In the genomic region with DNA sequence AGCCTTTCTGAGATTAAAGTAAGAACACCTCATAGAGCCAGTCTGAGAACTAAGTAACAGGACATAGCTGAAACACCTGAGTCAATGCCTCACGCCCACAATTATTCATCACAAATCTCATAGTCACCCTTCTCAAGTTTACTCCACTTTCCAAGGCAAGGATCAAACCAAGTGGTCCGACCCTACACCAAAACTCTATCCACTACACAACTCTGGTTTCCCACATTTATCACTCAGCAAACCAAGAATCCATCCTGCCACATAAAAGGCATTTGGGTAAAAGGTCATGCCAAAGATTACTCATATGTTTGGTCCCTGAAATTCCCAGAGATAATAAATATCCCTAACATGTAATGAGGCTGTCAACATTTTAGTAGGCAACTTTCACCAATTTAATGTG, we compare ENCODE assay signal across 30 cellular contexts.
DNase-seq lines count a peak whose midpoint lies in the region; ATAC-seq, FAIRE-seq and TF ChIP-seq lines count a peak whose summit lies in the region.
"Had no signal": no experiment of that assay in that cellular context is flagged by ENCODE, and none has a peak within 500 bp of the region (broad histone marks: within the 10 kb centered on the region; RNA-seq: fewer than 3 reads in every experiment).

No MANE protein-coding gene starts in this region.

- H4K20me1 ChIP-seq in astrocyte (ENCODE audit: insufficient read depth, low read length) = no peaks in the 10 kb centered on the region

- no peaks in the 10 kb centered on the region for H3K79me2 ChIP-seq in astrocyte (ENCODE audit: insufficient read depth, low read length)

- H3K27ac Mint-ChIP-seq in Caco-2 (ENCODE audit: unreplicated experiment) (peak overlapping the region; percentile 12), astrocyte (ENCODE audit: unreplicated experiment) (no peak overlapping the region)
- H3K27ac Mint-ChIP-seq: activated naive CD4-positive, alpha-beta T cell treated with anti-CD3 and anti-CD28 coated beads, Interleukin-2, amount 50 U/mL, for 24 hours; B cell; mesothelial cell of epicardium; nephron progenitor cell; progenitor cell of endocrine pancreas; T-helper 17 cell had no signal

- peaks cover 20% of the 10 kb centered on the region for H3K27me3 Mint-ChIP-seq in Caco-2 (ENCODE audit: insufficient read depth, unreplicated experiment)
- peaks cover 2% of the 10 kb centered on the region for H3K27me3 Mint-ChIP-seq in astrocyte (ENCODE audit: low read depth, unreplicated experiment)
- H3K27me3 Mint-ChIP-seq: activated naive CD4-positive, alpha-beta T cell treated with anti-CD3 and anti-CD28 coated beads, Interleukin-2, amount 50 U/mL, for 24 hours; progenitor cell of endocrine pancreas; T-helper 17 cell had no signal

- no peak for FAIRE-seq in astrocyte (lab: Jason Lieb, UNC)
- FAIRE-seq: endometrium, GM18507 had no signal

- H3K4me3 ChIP-seq in Caco-2 (ENCODE audit: low read depth, low read length) = no peak overlapping the region
- H3K4me3 ChIP-seq in astrocyte (ENCODE audit: insufficient read depth, low read depth, low read length) = no peak overlapping the region
- H3K4me3 ChIP-seq: coronary artery, MG63, skin epidermis, tibial nerve had no signal

- no peak overlapping the region for H3K27ac ChIP-seq in astrocyte (ENCODE audit: low read depth, low read length)
- H3K27ac ChIP-seq: coronary artery, skin epidermis, tibial nerve had no signal

- ATAC-seq in HG02938 (IDR thresholded peaks at IDR 0.05; ENCODE audit: unreplicated experiment) = no peak
- ATAC-seq: left lobe of liver, T-helper 17 cell had no signal

- no peak overlapping the region for H3K9ac ChIP-seq in astrocyte (ENCODE audit: low read length)

- H2AFZ ChIP-seq in astrocyte (ENCODE audit: low read depth, low read length) = no peak overlapping the region

- no TSS peak for BruUV-seq in Caco-2 (replicated peaks; lab: Mats Ljungman, UMichigan)

- H3K4me1 Mint-ChIP-seq in Caco-2 (ENCODE audit: low read depth, unreplicated experiment) (peaks cover 7% of the 10 kb centered on the region), astrocyte (ENCODE audit: low read depth, unreplicated experiment) (peaks cover 3% of the 10 kb centered on the region)
- H3K4me1 Mint-ChIP-seq: B cell, nephron progenitor cell had no signal

- POLR2A ChIA-PET in Caco-2 (lab: Charles Lee) = no interaction called here

- CTCF ChIA-PET in Caco-2 (lab: Charles Lee) = no interaction called here

- intact Hi-C loops in Caco-2 (cut with micrococcal nuclease; ENCODE audit: unreplicated experiment) = no loop called here

- no peak for DNase-seq in Caco-2
- peak; percentile 12 for DNase-seq in GM04504 (ENCODE audit: low read depth)
- peak; percentile 35 for DNase-seq in astrocyte (ENCODE audit: low read depth)
- peak; percentile 40 for DNase-seq in renal cortical epithelial cell (ENCODE audit: low read depth)
- no peak for DNase-seq in NCI-H2081 treated with DMSO at 0.1 percent for 48 hours (lab: John Stamatoyannopoulos, UW)
- DNase-seq in SW 1271 (lab: John Stamatoyannopoulos, UW) = no peak
- DNase-seq: activated CD4-positive, alpha-beta T cell treated with anti-CD3 and anti-CD28 coated beads, Interleukin-2, amount 50 U/mL, for 4 hours; DND-41; head of caudate nucleus; IMR-90; MG63; NCI-H1436; NCI-H2171; NCI-H774; nephron progenitor cell; SHP77; stimulated activated CD4-positive, alpha-beta T cell treated with anti-CD3 and anti-CD28 coated beads, Interleukin-2, amount 100 ng/mL, for 48 hours; T-helper 17 cell had no signal

- no peaks in the 10 kb centered on the region; the same call in 1 of the 2 replicates for H3K27me3 ChIP-seq in Caco-2 (replicated peaks; ENCODE audit: control insufficient read depth, insufficient read depth, low read length)
- peaks cover 3% of the 10 kb centered on the region for H3K27me3 ChIP-seq in astrocyte (ENCODE audit: insufficient read depth, low read length)
- H3K27me3 ChIP-seq: MG63, tibial nerve had no signal

- H3K4me1 ChIP-seq in Caco-2 (no peaks in the 10 kb centered on the region), astrocyte (ENCODE audit: insufficient read depth, low read length) (no peaks in the 10 kb centered on the region)
- H3K4me1 ChIP-seq: tibial nerve had no signal

- no peak overlapping the region for H3K4me2 ChIP-seq in astrocyte (ENCODE audit: low read length)

- TF ChIP-seq CTCF in Caco-2 (IDR thresholded peaks at IDR 0.05; ENCODE audit: insufficient read depth in 1 of 2, low read depth in 1 of 2, low read length in 1 of 2, severe bottlenecking in 1 of 2, unreplicated experiment in 1 of 2) (no peak), astrocyte (IDR thresholded peaks at IDR 0.05; ENCODE audit: insufficient read depth, low read depth, low read length) (no peak)

- H3K36me3 ChIP-seq in Caco-2 (ENCODE audit: control insufficient read depth, insufficient read depth, low read length) (no peaks in the 10 kb centered on the region), astrocyte (ENCODE audit: insufficient read depth, low read length) (no peaks in the 10 kb centered on the region)
- H3K36me3 ChIP-seq: MG63, tibial nerve had no signal

- no peaks in the 10 kb centered on the region for H3K36me3 Mint-ChIP-seq in Caco-2 (ENCODE audit: insufficient read depth, unreplicated experiment)
- H3K36me3 Mint-ChIP-seq in astrocyte (ENCODE audit: low read depth, unreplicated experiment) = no peaks in the 10 kb centered on the region
- H3K36me3 Mint-ChIP-seq: mesothelial cell of epicardium had no signal

- H3K9me3 ChIP-seq in Caco-2 = no peaks in the 10 kb centered on the region
- H3K9me3 ChIP-seq in astrocyte (ENCODE audit: insufficient read depth, low read depth, low read length) = no peaks in the 10 kb centered on the region
- H3K9me3 ChIP-seq: MG63, tibial nerve had no signal

- peaks cover 7% of the 10 kb centered on the region for H3K9me3 Mint-ChIP-seq in Caco-2 (ENCODE audit: unreplicated experiment)
- peaks cover 2% of the 10 kb centered on the region for H3K9me3 Mint-ChIP-seq in astrocyte (ENCODE audit: unreplicated experiment)
- H3K9me3 Mint-ChIP-seq: mesothelial cell of epicardium; stimulated activated naive CD8-positive, alpha-beta T cell treated with anti-CD3 and anti-CD28 coated beads, Interleukin-15, Interleukin-2, amounts not matched to agents 100 ng/mL and 50 ng/mL, for 24 hours had no signal

- H3K4me3 Mint-ChIP-seq in Caco-2 (ENCODE audit: unreplicated experiment) = no peak overlapping the region
- no peak overlapping the region for H3K4me3 Mint-ChIP-seq in astrocyte (ENCODE audit: unreplicated experiment)
- H3K4me3 Mint-ChIP-seq: activated naive CD4-positive, alpha-beta T cell treated with anti-CD3 and anti-CD28 coated beads, Interleukin-2, amount 50 U/mL, for 24 hours; B cell; mesothelial cell of epicardium; nephron progenitor cell; stimulated activated naive CD8-positive, alpha-beta T cell treated with anti-CD3 and anti-CD28 coated beads, Interleukin-15, Interleukin-2, amounts not matched to agents 100 ng/mL and 50 ng/mL, for 24 hours; T-helper 17 cell had no signal

Comparison
In these comparisons a context has a peak if more than half of its experiments do, and no peak if none do; other contexts are left out.
1. DNase-seq: peak in GM04504 (single experiment), astrocyte (single experiment) and renal cortical epithelial cell (single experiment); none in Caco-2 (0 of 2), NCI-H2081 treated with DMSO at 0.1 percent for 48 hours (single experiment) and SW 1271 (0 of 2).